In the genomic region with DNA sequence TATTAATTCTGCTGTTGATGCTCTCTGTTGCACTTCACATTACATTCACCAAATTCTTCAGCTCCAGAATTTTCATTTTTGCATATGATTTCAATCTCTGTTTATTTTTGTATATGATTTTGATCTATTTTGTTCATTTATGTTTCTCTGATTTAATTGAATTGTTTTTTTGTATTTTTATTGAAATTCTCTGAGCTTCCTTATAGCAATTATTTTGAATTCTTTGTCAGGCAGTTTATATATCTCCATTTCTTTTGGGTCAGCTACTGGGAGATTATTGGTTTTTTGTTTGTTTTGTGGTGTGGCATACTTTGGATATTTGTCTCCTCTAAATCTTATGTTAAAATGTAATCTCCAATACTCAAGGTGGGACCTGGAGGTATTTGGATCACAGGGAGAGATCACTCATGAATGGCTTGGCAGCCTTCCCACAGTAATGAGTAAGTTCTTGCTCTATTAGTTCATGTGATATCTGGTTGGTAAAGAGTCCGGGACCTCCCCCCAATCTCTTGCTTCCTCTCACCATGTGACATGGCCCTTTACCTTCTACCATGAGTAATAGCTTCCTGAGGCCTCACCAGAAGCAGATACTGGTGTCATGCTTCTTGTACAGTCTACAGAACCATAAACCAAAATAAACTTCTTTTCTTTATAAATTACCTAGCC, we compare ENCODE assay signal across 16 cellular contexts. TPM values are rescaled to one million over a fixed set of nuclear protein-coding genes. Genes with fewer than 3 reads are reported as not detected.
DNase-seq lines count a peak whose midpoint lies in the region; ATAC-seq and TF ChIP-seq lines count a peak whose summit lies in the region.
"Had no signal": no experiment of that assay in that cellular context is flagged by ENCODE, and none has a peak within 500 bp of the region (broad histone marks: within the 10 kb centered on the region; RNA-seq: fewer than 3 reads in every experiment).

No MANE protein-coding gene starts in this region.

- peaks cover 11 to 19% of the 10 kb centered on the region in 2 donors for H3K9me3 Mint-ChIP-seq in stimulated activated naive B cell treated with anti-CD40 and anti-IgM and Interleukin-4, amounts not matched to agents 10 μg/mL and 1 μg/mL and 100 μg/mL, for 72 hours
- H3K9me3 Mint-ChIP-seq in activated CD4-positive, alpha-beta T cell treated with anti-CD3 and anti-CD28 coated beads for 36 hours (ENCODE audit: low read depth) = peaks cover 7% of the 10 kb centered on the region

- no peak overlapping the region for H3K27ac ChIP-seq in RWPE2 (ENCODE audit: poor library complexity, severe bottlenecking)
- no peak overlapping the region for H3K27ac ChIP-seq in esophagus muscularis mucosa (replicated peaks in 1 of 4)
- H3K27ac ChIP-seq: PC-9, SJSA1 had no signal

- H3K4me1 ChIP-seq in RWPE2 (ENCODE audit: insufficient read depth, poor library complexity, severe bottlenecking) (peaks cover 2% of the 10 kb centered on the region), esophagus muscularis mucosa (no peaks in the 10 kb centered on the region)
- H3K4me1 ChIP-seq: SJSA1 had no signal

- H3K27me3 Mint-ChIP-seq in stimulated activated naive B cell treated with anti-CD40 and anti-IgM and Interleukin-4, amounts not matched to agents 10 μg/mL and 1 μg/mL and 100 μg/mL, for 72 hours = no peaks in the 10 kb centered on the region
- H3K27me3 Mint-ChIP-seq in activated CD4-positive, alpha-beta T cell treated with anti-CD3 and anti-CD28 coated beads for 36 hours = peaks cover 26% of the 10 kb centered on the region

- H3K27ac Mint-ChIP-seq in stimulated activated naive B cell treated with anti-CD40 and anti-IgM and Interleukin-4, amounts not matched to agents 10 μg/mL and 1 μg/mL and 100 μg/mL, for 72 hours = peak overlapping the region; percentile 83
- H3K27ac Mint-ChIP-seq in activated CD4-positive, alpha-beta T cell treated with anti-CD3 and anti-CD28 coated beads for 36 hours = no peak overlapping the region
- H3K27ac Mint-ChIP-seq: HFFc6 had no signal

- H3K36me3 ChIP-seq in RWPE2 (ENCODE audit: low read depth) = no peaks in the 10 kb centered on the region
- no peaks in the 10 kb centered on the region for H3K36me3 ChIP-seq in esophagus muscularis mucosa
- H3K36me3 ChIP-seq: SJSA1 had no signal

- intact Hi-C loops in esophagus muscularis mucosa (cut with DNase I) = no loop called here
- intact Hi-C loops in activated CD4-positive, alpha-beta T cell treated with anti-CD3 and anti-CD28 coated beads for 36 hours (cut with DNase I, micrococcal nuclease) = no loop called here

- H3K9me3 ChIP-seq in RWPE2 (ENCODE audit: severe bottlenecking) (no peaks in the 10 kb centered on the region), esophagus muscularis mucosa (peaks cover 0 to 33% (median 23%) of the 10 kb centered on the region in 4 donors)
- H3K9me3 ChIP-seq: SJSA1 had no signal

- peak; percentile 73 for ATAC-seq in RWPE2 (ENCODE audit: low read depth)
- ATAC-seq in stimulated activated naive B cell treated with anti-CD40 and anti-IgM and Interleukin-4, amounts not matched to agents 10 μg/mL and 1 μg/mL and 100 μg/mL, for 72 hours (replicated peaks) = no peak
- no peak for ATAC-seq in activated CD4-positive, alpha-beta T cell treated with anti-CD3 and anti-CD28 coated beads for 36 hours
- ATAC-seq in GM18519 (IDR thresholded peaks at IDR 0.05; ENCODE audit: low FRiP score, unreplicated experiment) = no peak
- ATAC-seq: HepG2 had no signal

- POLR2A ChIA-PET in activated CD4-positive, alpha-beta T cell treated with anti-CD3 and anti-CD28 coated beads for 36 hours (lab: Charles Lee) = interaction anchor here (0.7 kb wide), 1 partner anchor 1714 kb away, joined by 3 read pairs; no protein-coding TSS in a partner anchor

- CTCF ChIA-PET in activated CD4-positive, alpha-beta T cell treated with anti-CD3 and anti-CD28 coated beads for 36 hours (lab: Charles Lee) = no interaction called here

- DNase-seq in ELR (ENCODE audit: low read depth) (peak; percentile 9), RWPE2 (ENCODE audit: low spot score) (no peak), esophagus muscularis mucosa (ENCODE audit: extremely low spot score) (peak; percentile 74), GM13977 (ENCODE audit: low spot score) (no peak)
- no peak for DNase-seq in stimulated activated naive B cell treated with anti-CD40 and anti-IgM and Interleukin-4, amounts not matched to agents 10 μg/mL and 1 μg/mL and 100 μg/mL, for 72 hours
- no peak for DNase-seq in activated CD4-positive, alpha-beta T cell treated with anti-CD3 and anti-CD28 coated beads for 36 hours
- DNase-seq: HFFc6, KBM-7, NCI-H1436, NCI-H1930, NCI-H226, NCI-H526, PC-9 had no signal

- H3K27me3 ChIP-seq in RWPE2 (ENCODE audit: insufficient read depth, poor library complexity, severe bottlenecking) (peaks cover 15% of the 10 kb centered on the region), esophagus muscularis mucosa (peaks cover 0 to 18% (median 0%) of the 10 kb centered on the region in 4 donors)
- H3K27me3 ChIP-seq: SJSA1 had no signal

- H3K4me3 ChIP-seq in RWPE2 (ENCODE audit: severe bottlenecking) (no peak overlapping the region), esophagus muscularis mucosa (no peak overlapping the region)
- H3K4me3 ChIP-seq: PC-9, SJSA1 had no signal

- H3K4me1 Mint-ChIP-seq in stimulated activated naive B cell treated with anti-CD40 and anti-IgM and Interleukin-4, amounts not matched to agents 10 μg/mL and 1 μg/mL and 100 μg/mL, for 72 hours = peaks cover 39 to 91% of the 10 kb centered on the region in 2 donors
- no peaks in the 10 kb centered on the region for H3K4me1 Mint-ChIP-seq in activated CD4-positive, alpha-beta T cell treated with anti-CD3 and anti-CD28 coated beads for 36 hours

- peaks cover 17 to 32% of the 10 kb centered on the region in 2 donors for H3K36me3 Mint-ChIP-seq in stimulated activated naive B cell treated with anti-CD40 and anti-IgM and Interleukin-4, amounts not matched to agents 10 μg/mL and 1 μg/mL and 100 μg/mL, for 72 hours
- H3K36me3 Mint-ChIP-seq in activated CD4-positive, alpha-beta T cell treated with anti-CD3 and anti-CD28 coated beads for 36 hours (ENCODE audit: low read depth) = no peaks in the 10 kb centered on the region

- TF ChIP-seq POLR2A in esophagus muscularis mucosa (IDR thresholded peaks at IDR 0.05; ENCODE audit: low read depth) = no peak

- 93% methylated on average over 1 of the region's 1 CpG for WGBS in esophagus muscularis mucosa

- H3K4me3 Mint-ChIP-seq in stimulated activated naive B cell treated with anti-CD40 and anti-IgM and Interleukin-4, amounts not matched to agents 10 μg/mL and 1 μg/mL and 100 μg/mL, for 72 hours = no peak overlapping the region
- no peak overlapping the region for H3K4me3 Mint-ChIP-seq in activated CD4-positive, alpha-beta T cell treated with anti-CD3 and anti-CD28 coated beads for 36 hours
- H3K4me3 Mint-ChIP-seq: HFFc6 had no signal

- no peak for TF ChIP-seq CTCF in RWPE2 (IDR thresholded peaks at IDR 0.05; ENCODE audit: poor library complexity, severe bottlenecking)
- TF ChIP-seq CTCF in esophagus muscularis mucosa (IDR thresholded peaks at IDR 0.05) = no peak
- TF ChIP-seq CTCF in GM13977 (IDR thresholded peaks at IDR 0.05; ENCODE audit: extremely low read depth, insufficient read depth, missing control alignments) = no peak

- in situ Hi-C loops in GM13977 (cut with MboI; ENCODE audit: low pct_unique_long_range_greater_than_20kb, low sequenced_read_pairs, unreplicated experiment) = no loop called here

- TF ChIP-seq EP300 in esophagus muscularis mucosa (IDR thresholded peaks at IDR 0.05) = no peak

RNA-seq across cellular contexts. Expression of gene TCL1A, which starts 8.7 kb away (rescaled TPM):
- under 1 TPM in 1 of 4 donors, not detected in 3; 0.99 TPM for total RNA-seq in esophagus muscularis mucosa
- total RNA-seq in activated CD4-positive, alpha-beta T cell treated with anti-CD3 and anti-CD28 coated beads for 36 hours = not detected
- total RNA-seq: HepG2, HFFc6, PC-9, SJSA1 had no signal

RNA-seq across cellular contexts. Expression of gene TCL1B, which starts 36.4 kb away (rescaled TPM):
- not detected for total RNA-seq in esophagus muscularis mucosa
- not detected for total RNA-seq in activated CD4-positive, alpha-beta T cell treated with anti-CD3 and anti-CD28 coated beads for 36 hours
- total RNA-seq: HepG2, HFFc6, PC-9, SJSA1 had no signal

Comparison
In these comparisons a context has a peak if more than half of its experiments do, and no peak if none do; other contexts are left out.
1. DNase-seq: peak in ELR (single experiment) and esophagus muscularis mucosa (single experiment); none in RWPE2 (single experiment), stimulated activated naive B cell treated with anti-CD40 and anti-IgM and Interleukin-4, amounts not matched to agents 10 μg/mL and 1 μg/mL and 100 μg/mL, for 72 hours (single experiment), GM13977 (single experiment) and activated CD4-positive, alpha-beta T cell treated with anti-CD3 and anti-CD28 coated beads for 36 hours (single experiment).